ENCODE assay signal across 8 cellular contexts in the genomic region with DNA sequence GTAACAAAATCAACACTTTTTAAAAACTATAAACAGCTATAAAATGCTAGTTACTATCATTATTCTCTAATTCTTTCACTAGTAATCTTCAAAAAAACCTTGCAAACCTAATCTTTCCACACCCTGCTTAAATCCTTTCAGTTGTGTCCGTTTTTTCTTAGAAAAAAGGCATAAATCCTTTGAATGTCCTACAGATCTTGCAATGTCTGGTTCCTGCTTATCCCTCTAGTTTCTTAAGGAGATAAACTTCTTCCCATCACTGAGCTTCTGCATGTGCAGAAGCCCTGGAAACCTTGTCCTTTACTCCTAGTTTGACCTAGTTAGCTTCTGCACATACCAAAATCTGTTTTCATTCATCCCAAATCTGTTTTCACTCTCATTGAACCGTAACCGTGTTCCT. TPM values are rescaled to one million over a fixed set of nuclear protein-coding genes. Genes with fewer than 3 reads are reported as not detected.
A peak's percentile ranks its signal among the peaks of the same experiment; 100 is the strongest.
DNase-seq lines count a peak whose midpoint lies in the region; ATAC-seq and TF ChIP-seq lines count a peak whose summit lies in the region.

No MANE protein-coding gene starts in this region.

- H3K27ac ChIP-seq in SK-N-MC (no peak overlapping the region), gastrocnemius medialis (peak overlapping the region; percentile 89 to 96 (median 91))

- in situ Hi-C loops in gastrocnemius medialis (cut with MboI; ENCODE audit: low sequenced_read_pairs in 4 of 4) (no loop called here), GM13976 (cut with MboI; ENCODE audit: low sequenced_read_pairs, unreplicated experiment) (no loop called here)

- intact Hi-C loops in gastrocnemius medialis (cut with DNase I; ENCODE audit: low total_unique reads) = loop anchor here (2.0 kb wide), 1 partner anchor 94 kb away; the partner anchor contains the start of gene C1D
- intact Hi-C loops in head of caudate nucleus (cut with DNase I) = loop anchor here (5.0 kb wide), 2 partner anchors 94 to 96 kb away; partner anchors contain the start of genes C1D and PPP3R1

- H3K36me3 ChIP-seq in SK-N-MC (ENCODE audit: insufficient read depth, low read length) (peaks cover 22% of the 10 kb centered on the region), gastrocnemius medialis (peaks cover 0 to 13% of the 10 kb centered on the region in 2 donors)

- no peaks in the 10 kb centered on the region for H3K27me3 ChIP-seq in gastrocnemius medialis

- H3K4me1 ChIP-seq in gastrocnemius medialis = peaks cover 30 to 33% of the 10 kb centered on the region in 2 donors

- peak overlapping the region; percentile 94 for H3K9ac ChIP-seq in SK-N-MC (ENCODE audit: insufficient read length)

- no peak for TF ChIP-seq POLR2A in gastrocnemius medialis (IDR thresholded peaks at IDR 0.05)

- H3K4me3 ChIP-seq in GM12865 (ENCODE audit: low read depth, low read length) (peak overlapping the region; percentile 94), SK-N-MC (peak overlapping the region; percentile 94), fibroblast of the aortic adventitia (ENCODE audit: low read depth, low read length) (peak overlapping the region; percentile 95), gastrocnemius medialis (peak overlapping the region; percentile 93 to 97 (median 96))

- H3K9me3 ChIP-seq in SK-N-MC (ENCODE audit: low read depth, low read length) (no peaks in the 10 kb centered on the region), gastrocnemius medialis (no peaks in the 10 kb centered on the region)

- TF ChIP-seq CTCF in GM12865 (IDR thresholded peaks at IDR 0.05; ENCODE audit: insufficient read depth, low read depth, low read length, missing control alignments) = no peak
- TF ChIP-seq CTCF in fibroblast of the aortic adventitia (IDR thresholded peaks at IDR 0.05; ENCODE audit: insufficient read depth, low read length) = no peak
- TF ChIP-seq CTCF in gastrocnemius medialis (IDR thresholded peaks at IDR 0.05 in 4 of 5, conservative IDR thresholded peaks at IDR 0.05 in 1 of 5) = no peak
- TF ChIP-seq CTCF in GM13976 (IDR thresholded peaks at IDR 0.05; ENCODE audit: borderline replicate concordance, control extremely low read depth, extremely low read depth, insufficient read depth, missing control alignments) = no peak

- DNase-seq in GM12865 (ENCODE audit: low read depth) = no peak
- no peak for DNase-seq in SK-N-MC (ENCODE audit: low read depth, low spot score)
- DNase-seq in fibroblast of the aortic adventitia (ENCODE audit: low read depth) = no peak
- no peak for DNase-seq in gastrocnemius medialis
- no peak for DNase-seq in stimulated activated CD4-positive, alpha-beta T cell treated with anti-CD3 and anti-CD28 coated beads, Interleukin-1b, Interleukin-23, amount 100 ng/mL, for 48 hours
- DNase-seq in head of caudate nucleus = no peak
- DNase-seq in GM13976 (ENCODE audit: low spot score) = no peak

- ATAC-seq in gastrocnemius medialis (no peak), HG03432 (IDR thresholded peaks at IDR 0.05; ENCODE audit: unreplicated experiment) (no peak)

RNA-seq across cellular contexts. Expression of gene PNO1, which starts 1.3 kb away (rescaled TPM):
- total RNA-seq in fibroblast of the aortic adventitia (ENCODE audit: low replicate concordance) (4.1 and 9.5 TPM in 2 replicates), gastrocnemius medialis (10 to 100 TPM; 19.8 to 26.4 (median 23.6) TPM)
